Comparison of ENCODE assay signal across 1 cellular context in the genomic region with DNA sequence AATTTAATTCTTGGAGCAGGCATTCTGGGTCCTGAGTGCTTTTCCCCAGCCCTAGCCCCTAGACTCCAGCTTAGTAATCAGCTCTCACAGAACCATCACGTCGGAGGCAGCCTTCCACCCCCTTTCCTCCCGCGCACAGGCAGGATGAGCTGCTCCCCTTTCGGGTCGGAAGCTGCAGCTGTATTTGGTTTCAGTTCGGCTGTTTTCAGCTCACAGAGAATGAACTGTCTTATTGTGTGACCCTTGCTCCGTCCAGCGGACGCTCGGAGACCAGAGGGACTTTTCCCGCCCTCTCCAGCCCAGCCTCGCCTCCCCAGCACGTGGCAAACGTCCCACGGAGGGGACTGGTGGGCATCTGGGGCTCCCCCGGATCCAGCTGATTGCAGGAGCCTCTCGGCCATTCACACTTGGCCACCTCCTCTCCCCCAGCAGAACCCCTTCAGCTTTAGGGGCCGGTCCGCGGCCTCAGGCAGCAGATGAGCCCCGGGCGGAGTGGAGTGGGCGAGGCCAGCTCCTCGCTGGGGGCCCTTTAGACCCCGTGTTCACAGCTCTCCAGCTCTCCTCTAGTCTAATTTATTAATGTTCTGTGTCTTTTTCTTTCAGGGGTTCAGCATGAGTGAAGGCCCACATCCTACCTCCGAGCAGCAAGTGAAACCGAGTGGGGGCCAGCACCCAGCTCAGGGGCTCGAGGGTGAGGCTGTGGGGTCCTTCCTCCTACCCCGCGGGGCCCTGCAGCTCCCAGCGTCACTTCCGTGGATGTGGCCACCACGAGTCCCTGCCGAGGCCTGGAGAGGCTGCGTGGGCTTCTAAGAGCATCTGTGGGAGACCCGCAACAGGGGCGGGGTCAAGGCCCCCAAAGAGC.
A peak's percentile ranks its signal among the peaks of the same experiment; 100 is the strongest.
TF ChIP-seq lines count a peak whose summit lies in the region.

No MANE protein-coding gene starts in this region.

TF ChIP-seq in HepG2, 621 proteins besides CTCF, POLR2A, EP300 and RAD21 (continued from another document and continues in another):
- TF ChIP-seq, protein P1, sequence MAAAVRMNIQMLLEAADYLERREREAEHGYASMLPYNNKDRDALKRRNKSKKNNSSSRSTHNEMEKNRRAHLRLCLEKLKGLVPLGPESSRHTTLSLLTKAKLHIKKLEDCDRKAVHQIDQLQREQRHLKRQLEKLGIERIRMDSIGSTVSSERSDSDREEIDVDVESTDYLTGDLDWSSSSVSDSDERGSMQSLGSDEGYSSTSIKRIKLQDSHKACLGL (CRISPR knock-in tag; IDR thresholded peaks at IDR 0.05), result peak; percentile 83
- TF ChIP-seq GATA4 (IDR thresholded peaks at IDR 0.05; ENCODE audit: borderline replicate concordance, low read depth) (no peak), ZNF143 (CRISPR knock-in tag; IDR thresholded peaks at IDR 0.05) (peak; percentile 56; the same call in 1 of the 2 replicates), ZKSCAN1 (IDR thresholded peaks at IDR 0.05; ENCODE audit: low read length) (no peak), ZNF660 (CRISPR knock-in tag; IDR thresholded peaks at IDR 0.05; ENCODE audit: borderline replicate concordance, low read depth) (peak; percentile 74; the same call in 1 of the 2 replicates), TFDP2 (CRISPR knock-in tag; IDR thresholded peaks at IDR 0.05) (peak; percentile 99), NRL (CRISPR knock-in tag; IDR thresholded peaks at IDR 0.05; ENCODE audit: borderline replicate concordance) (peak; percentile 99), ZKSCAN5 (CRISPR knock-in tag; IDR thresholded peaks at IDR 0.05) (peak; percentile 60; the same call in 1 of the 2 replicates), ZNF503 (CRISPR knock-in tag; IDR thresholded peaks at IDR 0.05) (peak; percentile 64), POLR2AphosphoS2 (IDR thresholded peaks at IDR 0.05; ENCODE audit: low read depth, low read length) (no peak), MIER3 (CRISPR knock-in tag; IDR thresholded peaks at IDR 0.05; ENCODE audit: borderline replicate concordance) (peak; percentile 55; the same call in 1 of the 2 replicates), PCBP2 (optimal IDR thresholded peaks at IDR 0.05; ENCODE audit: low read depth, low read length, poor library complexity, severe bottlenecking) (no peak), ZBTB1 (CRISPR knock-in tag; IDR thresholded peaks at IDR 0.05; ENCODE audit: borderline replicate concordance) (no peak), PPARG (CRISPR knock-in tag; conservative IDR thresholded peaks at IDR 0.05) (peak; percentile 80), NR2F6 (IDR thresholded peaks at IDR 0.05) (peak; percentile 32; the same call in 1 of the 2 replicates), NR2F6 (CRISPR knock-in tag; IDR thresholded peaks at IDR 0.05) (peak; percentile 77), ZNF441 (CRISPR knock-in tag; IDR thresholded peaks at IDR 0.05; ENCODE audit: borderline replicate concordance) (peak; percentile 94), ETV5 (CRISPR knock-in tag; IDR thresholded peaks at IDR 0.05; ENCODE audit: borderline replicate concordance) (peak; percentile 46; the same call in 1 of the 2 replicates), ZNF672 (CRISPR knock-in tag; IDR thresholded peaks at IDR 0.05) (no peak), PAWR (CRISPR knock-in tag; IDR thresholded peaks at IDR 0.05; ENCODE audit: borderline replicate concordance) (0 out of 2 replicates have a peak, but pooled peaks have one; percentile 45), ZNF230 (CRISPR knock-in tag; IDR thresholded peaks at IDR 0.05) (peak; percentile 98), LRRFIP1 (CRISPR knock-in tag; conservative IDR thresholded peaks at IDR 0.05) (no peak), ZNF891 (CRISPR knock-in tag; IDR thresholded peaks at IDR 0.05) (peak; percentile 98), CBFB (CRISPR knock-in tag; IDR thresholded peaks at IDR 0.05) (no peak), HIVEP1 (CRISPR knock-in tag; IDR thresholded peaks at IDR 0.05) (peak; percentile 88), ZBTB33 (CRISPR knock-in tag; IDR thresholded peaks at IDR 0.05) (peak; percentile 66; the same call in 1 of the 2 replicates), GPN1 (CRISPR knock-in tag; IDR thresholded peaks at IDR 0.05; ENCODE audit: borderline replicate concordance) (peak; percentile 30; the same call in 1 of the 2 replicates), ZSCAN21 (CRISPR knock-in tag; IDR thresholded peaks at IDR 0.05; ENCODE audit: borderline replicate concordance) (no peak; the same call in 1 of the 2 replicates), SNAPC2 (CRISPR knock-in tag; IDR thresholded peaks at IDR 0.05) (0 out of 2 replicates have a peak, but pooled peaks have one; percentile 78), GTF3A (CRISPR knock-in tag; conservative IDR thresholded peaks at IDR 0.05) (no peak), GRHL1 (CRISPR knock-in tag; conservative IDR thresholded peaks at IDR 0.05) (no peak), BRCA1 (CRISPR knock-in tag; IDR thresholded peaks at IDR 0.05) (peak; percentile 87), ZNF746 (CRISPR knock-in tag; IDR thresholded peaks at IDR 0.05) (peak; percentile 92), ZFP1 (CRISPR knock-in tag; IDR thresholded peaks at IDR 0.05) (peak; percentile 59; the same call in 1 of the 2 replicates), E2F5 (CRISPR knock-in tag; conservative IDR thresholded peaks at IDR 0.05) (0 out of 2 replicates have a peak, but pooled peaks have one; percentile 56)
- TF ChIP-seq, protein P2, sequence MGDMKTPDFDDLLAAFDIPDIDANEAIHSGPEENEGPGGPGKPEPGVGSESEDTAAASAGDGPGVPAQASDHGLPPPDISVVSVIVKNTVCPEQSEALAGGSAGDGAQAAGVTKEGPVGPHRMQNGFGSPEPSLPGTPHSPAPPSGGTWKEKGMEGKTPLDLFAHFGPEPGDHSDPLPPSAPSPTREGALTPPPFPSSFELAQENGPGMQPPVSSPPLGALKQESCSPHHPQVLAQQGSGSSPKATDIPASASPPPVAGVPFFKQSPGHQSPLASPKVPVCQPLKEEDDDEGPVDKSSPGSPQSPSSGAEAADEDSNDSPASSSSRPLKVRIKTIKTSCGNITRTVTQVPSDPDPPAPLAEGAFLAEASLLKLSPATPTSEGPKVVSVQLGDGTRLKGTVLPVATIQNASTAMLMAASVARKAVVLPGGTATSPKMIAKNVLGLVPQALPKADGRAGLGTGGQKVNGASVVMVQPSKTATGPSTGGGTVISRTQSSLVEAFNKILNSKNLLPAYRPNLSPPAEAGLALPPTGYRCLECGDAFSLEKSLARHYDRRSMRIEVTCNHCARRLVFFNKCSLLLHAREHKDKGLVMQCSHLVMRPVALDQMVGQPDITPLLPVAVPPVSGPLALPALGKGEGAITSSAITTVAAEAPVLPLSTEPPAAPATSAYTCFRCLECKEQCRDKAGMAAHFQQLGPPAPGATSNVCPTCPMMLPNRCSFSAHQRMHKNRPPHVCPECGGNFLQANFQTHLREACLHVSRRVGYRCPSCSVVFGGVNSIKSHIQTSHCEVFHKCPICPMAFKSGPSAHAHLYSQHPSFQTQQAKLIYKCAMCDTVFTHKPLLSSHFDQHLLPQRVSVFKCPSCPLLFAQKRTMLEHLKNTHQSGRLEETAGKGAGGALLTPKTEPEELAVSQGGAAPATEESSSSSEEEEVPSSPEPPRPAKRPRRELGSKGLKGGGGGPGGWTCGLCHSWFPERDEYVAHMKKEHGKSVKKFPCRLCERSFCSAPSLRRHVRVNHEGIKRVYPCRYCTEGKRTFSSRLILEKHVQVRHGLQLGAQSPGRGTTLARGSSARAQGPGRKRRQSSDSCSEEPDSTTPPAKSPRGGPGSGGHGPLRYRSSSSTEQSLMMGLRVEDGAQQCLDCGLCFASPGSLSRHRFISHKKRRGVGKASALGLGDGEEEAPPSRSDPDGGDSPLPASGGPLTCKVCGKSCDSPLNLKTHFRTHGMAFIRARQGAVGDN (CRISPR knock-in tag; IDR thresholded peaks at IDR 0.05), result peak; percentile 100
- TF ChIP-seq, protein P3, sequence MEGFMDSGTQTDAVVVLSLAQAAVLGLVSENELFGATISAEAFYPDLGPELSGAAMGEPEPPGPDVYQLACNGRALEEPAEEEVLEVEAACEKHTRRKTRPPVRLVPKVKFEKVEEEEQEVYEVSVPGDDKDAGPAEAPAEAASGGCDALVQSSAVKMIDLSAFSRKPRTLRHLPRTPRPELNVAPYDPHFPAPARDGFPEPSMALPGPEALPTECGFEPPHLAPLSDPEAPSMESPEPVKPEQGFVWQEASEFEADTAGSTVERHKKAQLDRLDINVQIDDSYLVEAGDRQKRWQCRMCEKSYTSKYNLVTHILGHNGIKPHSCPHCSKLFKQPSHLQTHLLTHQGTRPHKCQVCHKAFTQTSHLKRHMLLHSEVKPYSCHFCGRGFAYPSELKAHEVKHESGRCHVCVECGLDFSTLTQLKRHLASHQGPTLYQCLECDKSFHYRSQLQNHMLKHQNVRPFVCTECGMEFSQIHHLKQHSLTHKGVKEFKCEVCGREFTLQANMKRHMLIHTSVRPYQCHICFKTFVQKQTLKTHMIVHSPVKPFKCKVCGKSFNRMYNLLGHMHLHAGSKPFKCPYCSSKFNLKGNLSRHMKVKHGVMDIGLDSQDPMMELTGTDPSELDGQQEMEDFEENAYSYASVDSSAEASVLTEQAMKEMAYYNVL (CRISPR knock-in tag; IDR thresholded peaks at IDR 0.05; ENCODE audit: borderline replicate concordance), result 0 out of 2 replicates have a peak, but pooled peaks have one; percentile 55
